8 cellular contexts compared by ENCODE assay signal in genomic region chr12:10213168-10214130, GRCh38. TPM values are rescaled to one million over a fixed set of nuclear protein-coding genes. Genes with fewer than 3 reads are reported as not detected.
DNase-seq lines count a peak whose midpoint lies in the region; ATAC-seq, FAIRE-seq and TF ChIP-seq lines count a peak whose summit lies in the region.

No MANE protein-coding gene starts in this region.

- no peak for TF ChIP-seq POLR2A in A549 (IDR thresholded peaks at IDR 0.05; ENCODE audit: low read length)

- POLR2A ChIA-PET in A549 (lab: Yijun Ruan, JAX): interaction anchor here (2.6 kb wide), 1 partner anchor 60 kb away, joined by 17 read pairs; no protein-coding TSS in a partner anchor

- TF ChIP-seq EP300 in A549 (IDR thresholded peaks at IDR 0.05): no peak

- CTCF ChIA-PET in A549 (lab: Yijun Ruan, JAX): interaction anchor here (0.7 to 2.0 kb wide), 3 partner anchors 16 to 153 kb away, joined by 3 to 9 read pairs (median 3); no protein-coding TSS in a partner anchor

- TF ChIP-seq CTCF in A549 (IDR thresholded peaks at IDR 0.05): no peak
- TF ChIP-seq CTCF in fibroblast of the aortic adventitia (IDR thresholded peaks at IDR 0.05; ENCODE audit: insufficient read depth, low read length): no peak

- H3K27me3 Mint-ChIP-seq in activated T-helper 2 cell treated with anti-CD3 and anti-CD28 coated beads, Interferon-gamma antibody, Interleukin-2, Interleukin-4, amounts not matched to agents 10 μg/mL and 5 μg/mL and 100 μg/mL, durations not matched to agents 14 hours and 24 hours and 36 hours (ENCODE audit: low read depth): peaks cover 15% of the 10 kb centered on the region
- H3K27me3 Mint-ChIP-seq in natural killer cell treated with Interleukin-12 subunit alpha and Interleukin-12 subunit beta and Interleukin-15 and Interleukin-18, amount 100 ng/mL, for 72 hours: no peaks in the 10 kb centered on the region
- peaks cover 10 to 15% of the 10 kb centered on the region in 2 donors for H3K27me3 Mint-ChIP-seq in stimulated activated naive B cell treated with anti-CD40 and anti-IgM and Interleukin-4, amounts not matched to agents 10 μg/mL and 1 μg/mL and 100 μg/mL, for 72 hours

- H3K4me1 Mint-ChIP-seq in activated T-helper 2 cell treated with anti-CD3 and anti-CD28 coated beads, Interferon-gamma antibody, Interleukin-2, Interleukin-4, amounts not matched to agents 10 μg/mL and 5 μg/mL and 100 μg/mL, durations not matched to agents 14 hours and 24 hours and 36 hours (ENCODE audit: low read depth): peaks cover 35% of the 10 kb centered on the region
- peaks cover 29 to 34% of the 10 kb centered on the region in 2 donors for H3K4me1 Mint-ChIP-seq in natural killer cell treated with Interleukin-12 subunit alpha and Interleukin-12 subunit beta and Interleukin-15 and Interleukin-18, amount 100 ng/mL, for 72 hours (ENCODE audit: low read depth in 2 of 2)
- H3K4me1 Mint-ChIP-seq in stimulated activated naive B cell treated with anti-CD40 and anti-IgM and Interleukin-4, amounts not matched to agents 10 μg/mL and 1 μg/mL and 100 μg/mL, for 72 hours: peaks cover 8 to 28% of the 10 kb centered on the region in 2 donors

- peak overlapping the region; percentile 77 to 90 for H3K27ac ChIP-seq in A549

- no peak for TF ChIP-seq RAD21 in A549 (conservative IDR thresholded peaks at IDR 0.05 in 1 of 2, IDR thresholded peaks at IDR 0.05 in 1 of 2)

- no peaks in the 10 kb centered on the region for H3K36me3 Mint-ChIP-seq in activated T-helper 2 cell treated with anti-CD3 and anti-CD28 coated beads, Interferon-gamma antibody, Interleukin-2, Interleukin-4, amounts not matched to agents 10 μg/mL and 5 μg/mL and 100 μg/mL, durations not matched to agents 14 hours and 24 hours and 36 hours (ENCODE audit: low read depth)
- no peaks in the 10 kb centered on the region for H3K36me3 Mint-ChIP-seq in natural killer cell treated with Interleukin-12 subunit alpha and Interleukin-12 subunit beta and Interleukin-15 and Interleukin-18, amount 100 ng/mL, for 72 hours
- no peaks in the 10 kb centered on the region for H3K36me3 Mint-ChIP-seq in stimulated activated naive B cell treated with anti-CD40 and anti-IgM and Interleukin-4, amounts not matched to agents 10 μg/mL and 1 μg/mL and 100 μg/mL, for 72 hours

- peak overlapping the region; percentile 95 for H3K4me3 ChIP-seq in A549
- peak overlapping the region; percentile 97 for H3K4me3 ChIP-seq in fibroblast of the aortic adventitia (ENCODE audit: low read depth, low read length)

- peak overlapping the region; percentile 91 for H3K4me3 Mint-ChIP-seq in activated T-helper 2 cell treated with anti-CD3 and anti-CD28 coated beads, Interferon-gamma antibody, Interleukin-2, Interleukin-4, amounts not matched to agents 10 μg/mL and 5 μg/mL and 100 μg/mL, durations not matched to agents 14 hours and 24 hours and 36 hours (ENCODE audit: low read depth)
- peak overlapping the region; percentile 95 for H3K4me3 Mint-ChIP-seq in natural killer cell treated with Interleukin-12 subunit alpha and Interleukin-12 subunit beta and Interleukin-15 and Interleukin-18, amount 100 ng/mL, for 72 hours
- H3K4me3 Mint-ChIP-seq in stimulated activated naive B cell treated with anti-CD40 and anti-IgM and Interleukin-4, amounts not matched to agents 10 μg/mL and 1 μg/mL and 100 μg/mL, for 72 hours: peak overlapping the region; percentile 94 to 96

- H3K27ac Mint-ChIP-seq in activated T-helper 2 cell treated with anti-CD3 and anti-CD28 coated beads, Interferon-gamma antibody, Interleukin-2, Interleukin-4, amounts not matched to agents 10 μg/mL and 5 μg/mL and 100 μg/mL, durations not matched to agents 14 hours and 24 hours and 36 hours: peak overlapping the region; percentile 92
- H3K27ac Mint-ChIP-seq in natural killer cell treated with Interleukin-12 subunit alpha and Interleukin-12 subunit beta and Interleukin-15 and Interleukin-18, amount 100 ng/mL, for 72 hours: peak overlapping the region; percentile 93 to 95
- peak overlapping the region; percentile 89 for H3K27ac Mint-ChIP-seq in stimulated activated naive B cell treated with anti-CD40 and anti-IgM and Interleukin-4, amounts not matched to agents 10 μg/mL and 1 μg/mL and 100 μg/mL, for 72 hours

- no peak for FAIRE-seq in A549 (lab: Jason Lieb, UNC)

- ATAC-seq in A549: peak; percentile 55 to 67
- peak; percentile 48 for ATAC-seq in GM18519 (IDR thresholded peaks at IDR 0.05; ENCODE audit: low FRiP score, unreplicated experiment)
- peak; percentile 58 for ATAC-seq in HG03354 (IDR thresholded peaks at IDR 0.05; ENCODE audit: poor library complexity, severe bottlenecking, unreplicated experiment)
- ATAC-seq in natural killer cell treated with Interleukin-12 subunit alpha and Interleukin-12 subunit beta and Interleukin-15 and Interleukin-18, amount 100 ng/mL, for 72 hours: peak; percentile 91 to 93
- peak; percentile 73 to 78 for ATAC-seq in stimulated activated naive B cell treated with anti-CD40 and anti-IgM and Interleukin-4, amounts not matched to agents 10 μg/mL and 1 μg/mL and 100 μg/mL, for 72 hours (replicated peaks)

- H3K4me1 ChIP-seq in A549: peaks cover 17% of the 10 kb centered on the region

- H3K4me2 ChIP-seq in A549: peak overlapping the region; percentile 74

- intact Hi-C loops in activated T-helper 2 cell treated with anti-CD3 and anti-CD28 coated beads, Interferon-gamma antibody, Interleukin-2, Interleukin-4, amounts not matched to agents 10 μg/mL and 5 μg/mL and 100 μg/mL, durations not matched to agents 14 hours and 24 hours and 36 hours (cut with micrococcal nuclease): loop anchor here (1.0 to 10.0 kb wide), 8 partner anchors 59 to 509 kb away; partner anchors contain the start of genes CLEC2B and YBX3

- WGBS in A549 (ENCODE audit: missing lambda C conversion rate): 5% methylated on average over 34 of the region's 47 CpGs

- peak; percentile 46 to 73 for DNase-seq in A549 (ENCODE audit: low read depth in 1 of 2, low spot score in 1 of 2)
- peak; percentile 21 for DNase-seq in RPMI8226
- peak; percentile 54 for DNase-seq in activated T-helper 2 cell treated with anti-CD3 and anti-CD28 coated beads, Interferon-gamma antibody, Interleukin-2, Interleukin-4, amounts not matched to agents 10 μg/mL and 5 μg/mL and 100 μg/mL, durations not matched to agents 14 hours and 24 hours and 36 hours (ENCODE audit: low spot score)
- peak; percentile 90 for DNase-seq in fibroblast of the aortic adventitia (ENCODE audit: low read depth)
- DNase-seq in natural killer cell treated with Interleukin-12 subunit alpha and Interleukin-12 subunit beta and Interleukin-15 and Interleukin-18, amount 100 ng/mL, for 72 hours (ENCODE audit: low spot score): peak; percentile 92
- DNase-seq in stimulated activated naive B cell treated with anti-CD40 and anti-IgM and Interleukin-4, amounts not matched to agents 10 μg/mL and 1 μg/mL and 100 μg/mL, for 72 hours: peak; percentile 46

- H3K9me3 Mint-ChIP-seq in activated T-helper 2 cell treated with anti-CD3 and anti-CD28 coated beads, Interferon-gamma antibody, Interleukin-2, Interleukin-4, amounts not matched to agents 10 μg/mL and 5 μg/mL and 100 μg/mL, durations not matched to agents 14 hours and 24 hours and 36 hours: no peaks in the 10 kb centered on the region
- H3K9me3 Mint-ChIP-seq in natural killer cell treated with Interleukin-12 subunit alpha and Interleukin-12 subunit beta and Interleukin-15 and Interleukin-18, amount 100 ng/mL, for 72 hours: no peaks in the 10 kb centered on the region
- no peaks in the 10 kb centered on the region for H3K9me3 Mint-ChIP-seq in stimulated activated naive B cell treated with anti-CD40 and anti-IgM and Interleukin-4, amounts not matched to agents 10 μg/mL and 1 μg/mL and 100 μg/mL, for 72 hours

- H3K9me3 ChIP-seq in A549: no peaks in the 10 kb centered on the region

TF ChIP-seq in A549, 52 proteins besides CTCF, POLR2A, EP300 and RAD21 (continues in another document):
- no peak for TF ChIP-seq FOXS1 (CRISPR knock-in tag; IDR thresholded peaks at IDR 0.05)

RNA-seq across cellular contexts. Expression of gene GABARAPL1, which starts 0.8 kb away (rescaled TPM):
- polyA plus RNA-seq in A549 (2011; rRNA removed) (46.2 and 58.6 TPM in 2 replicates), A549 (2017; fragmentation: RNase III; extraction: RNeasy Plus Mini Kit Qiagen cat#74134 plus additional on column Dnase treatment) (28.7 to 37.8 TPM (median 35.9 TPM) in 3 replicates)
- polyA plus RNA-seq in A549 (2012; cell fraction: cytosol; rRNA removed): 15.8 and 20.2 TPM in 2 replicates
- 16.0 and 24.5 TPM in 2 replicates for polyA plus RNA-seq in A549 (2012; cell fraction: nucleus; rRNA removed)
- 37.6 and 47.5 TPM in 2 replicates for polyA minus RNA-seq in A549 (2011; rRNA and poly(A)+ RNA removed)
- total RNA-seq in activated T-helper 2 cell treated with anti-CD3 and anti-CD28 coated beads, Interferon-gamma antibody, Interleukin-2, Interleukin-4, amounts not matched to agents 10 μg/mL and 5 μg/mL and 100 μg/mL, durations not matched to agents 14 hours and 24 hours and 36 hours: 4.0 and 5.2 TPM in 2 replicates
- 26.3 and 82.4 TPM in 2 replicates for total RNA-seq in fibroblast of the aortic adventitia (ENCODE audit: low replicate concordance)
- total RNA-seq in natural killer cell treated with Interleukin-12 subunit alpha and Interleukin-12 subunit beta and Interleukin-15 and Interleukin-18, amount 100 ng/mL, for 72 hours: 10 to 100 TPM; 24.9 to 48.8 TPM

RNA-seq across cellular contexts. Expression of gene TMEM52B, which starts 34.6 kb away (rescaled TPM):
- polyA plus RNA-seq in A549 (2011; rRNA removed) (0.08 and 0.39 TPM in 2 replicates), A549 (2017; fragmentation: RNase III; extraction: RNeasy Plus Mini Kit Qiagen cat#74134 plus additional on column Dnase treatment) (0.05 to 0.08 TPM (median 0.05 TPM) in 3 replicates)
- 0.04 and 0.05 TPM in 2 replicates for polyA plus RNA-seq in A549 (2012; cell fraction: cytosol; rRNA removed)
- 0.01 and 0.04 TPM in 2 replicates for polyA plus RNA-seq in A549 (2012; cell fraction: nucleus; rRNA removed)
- not detected in 2 replicates for polyA minus RNA-seq in A549 (2011; rRNA and poly(A)+ RNA removed)
- not detected in 2 replicates for total RNA-seq in activated T-helper 2 cell treated with anti-CD3 and anti-CD28 coated beads, Interferon-gamma antibody, Interleukin-2, Interleukin-4, amounts not matched to agents 10 μg/mL and 5 μg/mL and 100 μg/mL, durations not matched to agents 14 hours and 24 hours and 36 hours
- under 0.01 and 0.08 TPM in 2 replicates for total RNA-seq in fibroblast of the aortic adventitia (ENCODE audit: low replicate concordance)
- not detected for total RNA-seq in natural killer cell treated with Interleukin-12 subunit alpha and Interleukin-12 subunit beta and Interleukin-15 and Interleukin-18, amount 100 ng/mL, for 72 hours

RNA-seq across cellular contexts. Expression of gene OLR1, which starts 41.5 kb away (rescaled TPM):
- 0.59 and 0.95 TPM in 2 replicates for polyA plus RNA-seq in A549 (2011; rRNA removed)
- polyA plus RNA-seq in A549 (2012; cell fraction: cytosol; rRNA removed): 0.16 and 0.21 TPM in 2 replicates
- polyA plus RNA-seq in A549 (2012; cell fraction: nucleus; rRNA removed): 0.09 and 0.10 TPM in 2 replicates
- polyA plus RNA-seq in A549 (2017; fragmentation: RNase III; extraction: RNeasy Plus Mini Kit Qiagen cat#74134 plus additional on column Dnase treatment): 0.44 to 0.92 TPM (median 0.81 TPM) in 3 replicates
- polyA minus RNA-seq in A549 (2011; rRNA and poly(A)+ RNA removed): 0.29 TPM in 1 of 2 replicates, not detected in the other
- not detected in 2 replicates for total RNA-seq in activated T-helper 2 cell treated with anti-CD3 and anti-CD28 coated beads, Interferon-gamma antibody, Interleukin-2, Interleukin-4, amounts not matched to agents 10 μg/mL and 5 μg/mL and 100 μg/mL, durations not matched to agents 14 hours and 24 hours and 36 hours
- not detected in 2 replicates for total RNA-seq in fibroblast of the aortic adventitia (ENCODE audit: low replicate concordance)
- total RNA-seq in natural killer cell treated with Interleukin-12 subunit alpha and Interleukin-12 subunit beta and Interleukin-15 and Interleukin-18, amount 100 ng/mL, for 72 hours: not detected

Comparison
In these comparisons a context has a peak if more than half of its experiments do, and no peak if none do; other contexts are left out.
1. Peak in every context shown above with its lines: DNase-seq, ATAC-seq, H3K4me3 ChIP-seq and H3K27ac ChIP-seq.
2. DNase-seq: peak in every context shown above with its lines; median percentile 92 in natural killer cell treated with Interleukin-12 subunit alpha and Interleukin-12 subunit beta and Interleukin-15 and Interleukin-18, amount 100 ng/mL, for 72 hours; 90 in fibroblast of the aortic adventitia; 60 in A549; 54 in activated T-helper 2 cell treated with anti-CD3 and anti-CD28 coated beads, Interferon-gamma antibody, Interleukin-2, Interleukin-4, amounts not matched to agents 10 μg/mL and 5 μg/mL and 100 μg/mL, durations not matched to agents 14 hours and 24 hours and 36 hours; 46 in stimulated activated naive B cell treated with anti-CD40 and anti-IgM and Interleukin-4, amounts not matched to agents 10 μg/mL and 1 μg/mL and 100 μg/mL, for 72 hours; 21 in RPMI8226.